In the genomic region with DNA sequence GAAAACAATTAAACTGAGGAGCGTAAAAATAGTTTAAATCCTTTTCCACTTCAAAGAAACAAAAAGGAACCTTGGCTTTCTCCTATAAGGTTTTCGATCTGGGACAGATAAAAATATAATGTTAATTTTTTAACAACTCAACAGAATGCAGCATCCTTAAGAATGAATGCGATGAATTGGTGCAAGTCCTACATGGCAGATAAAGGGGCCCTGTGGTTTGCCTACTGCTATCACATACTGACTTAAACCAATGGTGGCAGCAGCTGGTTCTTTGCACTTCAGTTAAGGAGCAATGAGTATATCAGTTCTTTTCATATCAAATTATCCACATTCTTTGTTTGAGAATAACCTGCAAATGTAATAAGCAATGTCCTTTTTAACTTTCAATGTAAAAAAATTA, we compare ENCODE assay signal across 17 cellular contexts. TPM values are rescaled to one million over a fixed set of nuclear protein-coding genes. Genes with fewer than 3 reads are reported as not detected.
"Had no signal": no experiment of that assay in that cellular context is flagged by ENCODE, and none has a peak within 500 bp of the region (broad histone marks: within the 10 kb centered on the region; RNA-seq: fewer than 3 reads in every experiment).

No MANE protein-coding gene starts in this region.

- H3K27ac ChIP-seq: lower lobe of right lung, prostate gland, right lobe of liver, spleen, upper lobe of left lung had no signal

- ATAC-seq: activated CD8-positive, alpha-beta memory T cell treated with anti-CD3 and anti-CD28 coated beads, Interleukin-2, amount 10 ng/mL, durations not matched to agents 7 days and 5 days; lower lobe of right lung; natural killer cell treated with Interleukin-12 subunit alpha and Interleukin-12 subunit beta and Interleukin-15 and Interleukin-18, amount 100 ng/mL, for 72 hours; right lobe of liver; stimulated activated memory B cell treated with anti-CD40 and anti-IgM and Interleukin-4, amounts not matched to agents 10 μg/mL and 1 μg/mL and 100 μg/mL, for 72 hours had no signal

- H3K4me3 ChIP-seq: lower lobe of right lung, prostate gland, right lobe of liver, spleen, upper lobe of left lung had no signal

- H3K27me3 ChIP-seq: right lobe of liver, spleen, upper lobe of left lung had no signal

- H3K4me1 ChIP-seq: lower lobe of right lung, prostate gland, right lobe of liver, spleen, upper lobe of left lung had no signal

- H3K36me3 ChIP-seq: lower lobe of right lung, prostate gland, right lobe of liver, spleen, upper lobe of left lung had no signal

- H3K9me3 ChIP-seq: lower lobe of right lung, prostate gland, right lobe of liver, spleen, upper lobe of left lung had no signal

- DNase-seq: activated CD4-positive, alpha-beta T cell treated with anti-CD3 and anti-CD28 coated beads for 1 hour; activated CD4-positive, alpha-beta T cell treated with anti-CD3 and anti-CD28 coated beads, Interleukin-2, amount 50 U/mL, for 48 hours; activated CD8-positive, alpha-beta memory T cell treated with anti-CD3 and anti-CD28 coated beads, Interleukin-2, amount 10 ng/mL, durations not matched to agents 7 days and 5 days; activated gamma-delta T cell; activated naive CD8-positive, alpha-beta T cell treated with anti-CD3 and anti-CD28 coated beads for 36 hours; activated T-cell treated with anti-CD3 and anti-CD28 coated beads, Interleukin-2, amount 50 U/mL, for 48 hours; aorta; hippocampal formation; lower lobe of right lung; occipital lobe; right lobe of liver; spleen; stimulated activated CD4-positive, alpha-beta T cell treated with anti-CD3 and anti-CD28 coated beads, Interleukin-1b, Interleukin-23, amount 100 ng/mL, for 48 hours; upper lobe of left lung had no signal

RNA-seq across cellular contexts. Expression of a gene that starts 12.4 kb away (rescaled TPM):
- total RNA-seq: activated CD8-positive, alpha-beta memory T cell treated with anti-CD3 and anti-CD28 coated beads, Interleukin-2, amount 10 ng/mL, durations not matched to agents 7 days and 5 days; activated naive CD8-positive, alpha-beta T cell treated with anti-CD3 and anti-CD28 coated beads for 36 hours; natural killer cell treated with Interleukin-12 subunit alpha and Interleukin-12 subunit beta and Interleukin-15 and Interleukin-18, amount 100 ng/mL, for 72 hours; right lobe of liver; spleen had no signal
- polyA plus RNA-seq: spleen had no signal
